Comparison of ENCODE assay signal across 3 cellular contexts in genomic region chr18:57334383-57334782, GRCh38.
TF ChIP-seq lines count a peak whose summit lies in the region.

No MANE protein-coding gene starts in this region.

TF ChIP-seq in GM23338, 12 proteins besides CTCF, POLR2A, EP300 and RAD21 (continues in another document):
- TF ChIP-seq STAT1 (IDR thresholded peaks at IDR 0.05; ENCODE audit: unreplicated experiment): no peak
- no peak for TF ChIP-seq ETS1 (IDR thresholded peaks at IDR 0.05)
- no peak for TF ChIP-seq EZH2phosphoT487 (IDR thresholded peaks at IDR 0.05; ENCODE audit: unreplicated experiment)
- TF ChIP-seq EZH2 (IDR thresholded peaks at IDR 0.05; ENCODE audit: low read depth, unreplicated experiment): no peak
- no peak for TF ChIP-seq ZNF331 (CRISPR knock-in tag; IDR thresholded peaks at IDR 0.05; ENCODE audit: low read depth)
- no peak for TF ChIP-seq NANOG (IDR thresholded peaks at IDR 0.05; ENCODE audit: borderline replicate concordance)
- TF ChIP-seq CREB1 (CRISPR knock-in tag; IDR thresholded peaks at IDR 0.05; ENCODE audit: low read depth): no peak
- no peak for TF ChIP-seq POLR2AphosphoS5 (IDR thresholded peaks at IDR 0.05; ENCODE audit: low read depth)

TF ChIP-seq in WTC11, 78 proteins besides CTCF, POLR2A, EP300 and RAD21 (continues in another document):
- TF ChIP-seq TP53 (CRISPR knock-in tag; IDR thresholded peaks at IDR 0.05): no peak
- no peak for TF ChIP-seq JUN (CRISPR knock-in tag; IDR thresholded peaks at IDR 0.05)
- TF ChIP-seq, protein P1, sequence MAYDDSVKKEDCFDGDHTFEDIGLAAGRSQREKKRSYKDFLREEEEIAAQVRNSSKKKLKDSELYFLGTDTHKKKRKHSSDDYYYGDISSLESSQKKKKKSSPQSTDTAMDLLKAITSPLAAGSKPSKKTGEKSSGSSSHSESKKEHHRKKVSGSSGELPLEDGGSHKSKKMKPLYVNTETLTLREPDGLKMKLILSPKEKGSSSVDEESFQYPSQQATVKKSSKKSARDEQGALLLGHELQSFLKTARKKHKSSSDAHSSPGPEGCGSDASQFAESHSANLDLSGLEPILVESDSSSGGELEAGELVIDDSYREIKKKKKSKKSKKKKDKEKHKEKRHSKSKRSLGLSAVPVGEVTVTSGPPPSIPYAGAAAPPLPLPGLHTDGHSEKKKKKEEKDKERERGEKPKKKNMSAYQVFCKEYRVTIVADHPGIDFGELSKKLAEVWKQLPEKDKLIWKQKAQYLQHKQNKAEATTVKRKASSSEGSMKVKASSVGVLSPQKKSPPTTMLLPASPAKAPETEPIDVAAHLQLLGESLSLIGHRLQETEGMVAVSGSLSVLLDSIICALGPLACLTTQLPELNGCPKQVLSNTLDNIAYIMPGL (CRISPR knock-in tag; IDR thresholded peaks at IDR 0.05): no peak
- TF ChIP-seq NR3C1 (CRISPR knock-in tag; conservative IDR thresholded peaks at IDR 0.05; ENCODE audit: low read depth): no peak
- TF ChIP-seq ZNF317 (CRISPR knock-in tag; IDR thresholded peaks at IDR 0.05; ENCODE audit: borderline replicate concordance, low read depth): no peak
- no peak for TF ChIP-seq NFATC4 (CRISPR knock-in tag; IDR thresholded peaks at IDR 0.05)
- TF ChIP-seq ZBTB21 (CRISPR knock-in tag; IDR thresholded peaks at IDR 0.05; ENCODE audit: borderline replicate concordance): no peak
- no peak for TF ChIP-seq ARID4B (CRISPR knock-in tag; IDR thresholded peaks at IDR 0.05; ENCODE audit: borderline replicate concordance)
- TF ChIP-seq, protein P2, sequence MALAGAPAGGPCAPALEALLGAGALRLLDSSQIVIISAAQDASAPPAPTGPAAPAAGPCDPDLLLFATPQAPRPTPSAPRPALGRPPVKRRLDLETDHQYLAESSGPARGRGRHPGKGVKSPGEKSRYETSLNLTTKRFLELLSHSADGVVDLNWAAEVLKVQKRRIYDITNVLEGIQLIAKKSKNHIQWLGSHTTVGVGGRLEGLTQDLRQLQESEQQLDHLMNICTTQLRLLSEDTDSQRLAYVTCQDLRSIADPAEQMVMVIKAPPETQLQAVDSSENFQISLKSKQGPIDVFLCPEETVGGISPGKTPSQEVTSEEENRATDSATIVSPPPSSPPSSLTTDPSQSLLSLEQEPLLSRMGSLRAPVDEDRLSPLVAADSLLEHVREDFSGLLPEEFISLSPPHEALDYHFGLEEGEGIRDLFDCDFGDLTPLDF (CRISPR knock-in tag; IDR thresholded peaks at IDR 0.05): no peak
- no peak for TF ChIP-seq RELA (CRISPR knock-in tag; IDR thresholded peaks at IDR 0.05; ENCODE audit: borderline replicate concordance)
- TF ChIP-seq, protein P3, sequence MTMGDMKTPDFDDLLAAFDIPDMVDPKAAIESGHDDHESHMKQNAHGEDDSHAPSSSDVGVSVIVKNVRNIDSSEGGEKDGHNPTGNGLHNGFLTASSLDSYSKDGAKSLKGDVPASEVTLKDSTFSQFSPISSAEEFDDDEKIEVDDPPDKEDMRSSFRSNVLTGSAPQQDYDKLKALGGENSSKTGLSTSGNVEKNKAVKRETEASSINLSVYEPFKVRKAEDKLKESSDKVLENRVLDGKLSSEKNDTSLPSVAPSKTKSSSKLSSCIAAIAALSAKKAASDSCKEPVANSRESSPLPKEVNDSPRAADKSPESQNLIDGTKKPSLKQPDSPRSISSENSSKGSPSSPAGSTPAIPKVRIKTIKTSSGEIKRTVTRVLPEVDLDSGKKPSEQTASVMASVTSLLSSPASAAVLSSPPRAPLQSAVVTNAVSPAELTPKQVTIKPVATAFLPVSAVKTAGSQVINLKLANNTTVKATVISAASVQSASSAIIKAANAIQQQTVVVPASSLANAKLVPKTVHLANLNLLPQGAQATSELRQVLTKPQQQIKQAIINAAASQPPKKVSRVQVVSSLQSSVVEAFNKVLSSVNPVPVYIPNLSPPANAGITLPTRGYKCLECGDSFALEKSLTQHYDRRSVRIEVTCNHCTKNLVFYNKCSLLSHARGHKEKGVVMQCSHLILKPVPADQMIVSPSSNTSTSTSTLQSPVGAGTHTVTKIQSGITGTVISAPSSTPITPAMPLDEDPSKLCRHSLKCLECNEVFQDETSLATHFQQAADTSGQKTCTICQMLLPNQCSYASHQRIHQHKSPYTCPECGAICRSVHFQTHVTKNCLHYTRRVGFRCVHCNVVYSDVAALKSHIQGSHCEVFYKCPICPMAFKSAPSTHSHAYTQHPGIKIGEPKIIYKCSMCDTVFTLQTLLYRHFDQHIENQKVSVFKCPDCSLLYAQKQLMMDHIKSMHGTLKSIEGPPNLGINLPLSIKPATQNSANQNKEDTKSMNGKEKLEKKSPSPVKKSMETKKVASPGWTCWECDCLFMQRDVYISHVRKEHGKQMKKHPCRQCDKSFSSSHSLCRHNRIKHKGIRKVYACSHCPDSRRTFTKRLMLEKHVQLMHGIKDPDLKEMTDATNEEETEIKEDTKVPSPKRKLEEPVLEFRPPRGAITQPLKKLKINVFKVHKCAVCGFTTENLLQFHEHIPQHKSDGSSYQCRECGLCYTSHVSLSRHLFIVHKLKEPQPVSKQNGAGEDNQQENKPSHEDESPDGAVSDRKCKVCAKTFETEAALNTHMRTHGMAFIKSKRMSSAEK (CRISPR knock-in tag; IDR thresholded peaks at IDR 0.05; ENCODE audit: borderline replicate concordance): no peak

TF ChIP-seq in H1, 55 proteins besides CTCF, POLR2A, EP300 and RAD21:
- no peak for TF ChIP-seq ATF2 (IDR thresholded peaks at IDR 0.05; ENCODE audit: low read length)
- TF ChIP-seq E2F6 (IDR thresholded peaks at IDR 0.05): no peak
- no peak for TF ChIP-seq SIRT6 (IDR thresholded peaks at IDR 0.05; ENCODE audit: low read length)
- TF ChIP-seq GTF2F1 (IDR thresholded peaks at IDR 0.05; ENCODE audit: borderline replicate concordance, low read depth, low read length): no peak
- TF ChIP-seq BRCA1 (IDR thresholded peaks at IDR 0.05; ENCODE audit: low read depth, low read length): no peak
- TF ChIP-seq, protein P4, sequence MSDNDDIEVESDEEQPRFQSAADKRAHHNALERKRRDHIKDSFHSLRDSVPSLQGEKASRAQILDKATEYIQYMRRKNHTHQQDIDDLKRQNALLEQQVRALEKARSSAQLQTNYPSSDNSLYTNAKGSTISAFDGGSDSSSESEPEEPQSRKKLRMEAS (IDR thresholded peaks at IDR 0.05): no peak
- TF ChIP-seq, protein P5, sequence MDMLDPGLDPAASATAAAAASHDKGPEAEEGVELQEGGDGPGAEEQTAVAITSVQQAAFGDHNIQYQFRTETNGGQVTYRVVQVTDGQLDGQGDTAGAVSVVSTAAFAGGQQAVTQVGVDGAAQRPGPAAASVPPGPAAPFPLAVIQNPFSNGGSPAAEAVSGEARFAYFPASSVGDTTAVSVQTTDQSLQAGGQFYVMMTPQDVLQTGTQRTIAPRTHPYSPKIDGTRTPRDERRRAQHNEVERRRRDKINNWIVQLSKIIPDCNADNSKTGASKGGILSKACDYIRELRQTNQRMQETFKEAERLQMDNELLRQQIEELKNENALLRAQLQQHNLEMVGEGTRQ (IDR thresholded peaks at IDR 0.05; ENCODE audit: low read length): no peak
- TF ChIP-seq ZNF274 (IDR thresholded peaks at IDR 0.05; ENCODE audit: borderline replicate concordance, extremely low read depth, low read length): no peak
- TF ChIP-seq HDAC6 (IDR thresholded peaks at IDR 0.05; ENCODE audit: low read depth, low read length): no peak
- TF ChIP-seq ATF3 (IDR thresholded peaks at IDR 0.05; ENCODE audit: insufficient read depth, low read depth, low read length): no peak
- no peak for TF ChIP-seq NRF1 (IDR thresholded peaks at IDR 0.05; ENCODE audit: low read depth, low read length)
TF ChIP-seq in H1: peak in this region for 0.
